ENCODE assay signal across 14 cellular contexts in genomic region chr18:45253973-45254372, GRCh38.
"Had no signal": no experiment of that assay in that cellular context is flagged by ENCODE, and none has a peak within 500 bp of the region (broad histone marks: within the 10 kb centered on the region; RNA-seq: fewer than 3 reads in every experiment).

No MANE protein-coding gene starts in this region.

- H3K36me3 Mint-ChIP-seq: activated naive CD8-positive, alpha-beta T cell treated with anti-CD3 and anti-CD28 coated beads, Interleukin-2, amount 10 ng/mL, durations not matched to agents 7 days and 5 days; natural killer cell treated with Interleukin-12 subunit alpha and Interleukin-12 subunit beta and Interleukin-15 and Interleukin-18, amount 100 ng/mL, for 72 hours; T-cell had no signal

- H3K9me3 ChIP-seq: tibial artery had no signal

- H3K4me3 Mint-ChIP-seq: activated CD4-positive, alpha-beta memory T cell treated with anti-CD3 and anti-CD28 coated beads, Interleukin-2, amount 10 ng/mL, durations not matched to agents 7 days and 5 days; activated naive CD8-positive, alpha-beta T cell treated with anti-CD3 and anti-CD28 coated beads, Interleukin-2, amount 10 ng/mL, durations not matched to agents 7 days and 5 days; activated T-cell treated with anti-CD3 and anti-CD28 coated beads, Interleukin-2, amount 50 U/mL, for 72 hours; natural killer cell treated with Interleukin-12 subunit alpha and Interleukin-12 subunit beta and Interleukin-15 and Interleukin-18, amount 100 ng/mL, for 72 hours; stimulated activated naive CD8-positive, alpha-beta T cell treated with anti-CD3 and anti-CD28 coated beads, Interleukin-15, Interleukin-2, amounts not matched to agents 100 ng/mL and 50 ng/mL, for 24 hours; T-cell had no signal

- H3K27ac Mint-ChIP-seq: activated CD4-positive, alpha-beta memory T cell treated with anti-CD3 and anti-CD28 coated beads, Interleukin-2, amount 10 ng/mL, durations not matched to agents 7 days and 5 days; activated naive CD8-positive, alpha-beta T cell treated with anti-CD3 and anti-CD28 coated beads, Interleukin-2, amount 10 ng/mL, durations not matched to agents 7 days and 5 days; activated T-cell treated with anti-CD3 and anti-CD28 coated beads, Interleukin-2, amount 50 U/mL, for 72 hours; natural killer cell treated with Interleukin-12 subunit alpha and Interleukin-12 subunit beta and Interleukin-15 and Interleukin-18, amount 100 ng/mL, for 72 hours; stimulated activated naive CD8-positive, alpha-beta T cell treated with anti-CD3 and anti-CD28 coated beads, Interleukin-15, Interleukin-2, amounts not matched to agents 100 ng/mL and 50 ng/mL, for 24 hours; T-cell had no signal

- H3K36me3 ChIP-seq: tibial artery had no signal

- ATAC-seq: activated T-cell treated with anti-CD3 and anti-CD28 coated beads, Interleukin-2, amount 50 U/mL, for 72 hours; natural killer cell treated with Interleukin-12 subunit alpha and Interleukin-12 subunit beta and Interleukin-15 and Interleukin-18, amount 100 ng/mL, for 72 hours; T-cell had no signal

- H3K4me1 Mint-ChIP-seq: activated CD4-positive, alpha-beta memory T cell treated with anti-CD3 and anti-CD28 coated beads, Interleukin-2, amount 10 ng/mL, durations not matched to agents 7 days and 5 days; activated naive CD8-positive, alpha-beta T cell treated with anti-CD3 and anti-CD28 coated beads, Interleukin-2, amount 10 ng/mL, durations not matched to agents 7 days and 5 days; T-cell had no signal

- H3K9me3 Mint-ChIP-seq: activated CD4-positive, alpha-beta memory T cell treated with anti-CD3 and anti-CD28 coated beads, Interleukin-2, amount 10 ng/mL, durations not matched to agents 7 days and 5 days; activated naive CD8-positive, alpha-beta T cell treated with anti-CD3 and anti-CD28 coated beads, Interleukin-2, amount 10 ng/mL, durations not matched to agents 7 days and 5 days; activated T-cell treated with anti-CD3 and anti-CD28 coated beads, Interleukin-2, amount 50 U/mL, for 72 hours; natural killer cell treated with Interleukin-12 subunit alpha and Interleukin-12 subunit beta and Interleukin-15 and Interleukin-18, amount 100 ng/mL, for 72 hours; stimulated activated naive CD8-positive, alpha-beta T cell treated with anti-CD3 and anti-CD28 coated beads, Interleukin-15, Interleukin-2, amounts not matched to agents 100 ng/mL and 50 ng/mL, for 24 hours; T-cell had no signal

- H3K27me3 ChIP-seq: tibial artery had no signal

- H3K4me3 ChIP-seq: tibial artery had no signal

- DNase-seq: activated CD4-positive, alpha-beta memory T cell treated with anti-CD3 and anti-CD28 coated beads, Interleukin-2, amount 10 ng/mL, durations not matched to agents 7 days and 5 days; activated gamma-delta T cell treated with Interleukin-2 at 50 U/mL for 16 hours; activated naive CD8-positive, alpha-beta T cell treated with anti-CD3 and anti-CD28 coated beads, Interleukin-2, amount 10 ng/mL, durations not matched to agents 7 days and 5 days; activated T-cell treated with anti-CD3 and anti-CD28 coated beads, Interleukin-2, amount 50 U/mL, for 72 hours; central memory CD4-positive, alpha-beta T cell; effector memory CD4-positive, alpha-beta T cell; stimulated activated CD4-positive, alpha-beta T cell treated with anti-CD3 and anti-CD28 coated beads, Interleukin-4, amount 100 ng/mL, for 1 hour; stimulated activated CD8-positive, alpha-beta memory T cell treated with anti-CD3 and anti-CD28 coated beads, Interleukin-4, amount 100 ng/mL, for 48 hours; T-cell; T1000 had no signal

- H3K27ac ChIP-seq: epithelial cell of prostate had no signal
